ENCODE assay signal across 28 cellular contexts in genomic region chr14:29817767-29818166, GRCh38.
"Had no signal": no experiment of that assay in that cellular context is flagged by ENCODE, and none has a peak within 500 bp of the region (broad histone marks: within the 10 kb centered on the region; RNA-seq: fewer than 3 reads in every experiment).

No MANE protein-coding gene starts in this region.

- H3K27ac ChIP-seq: ascending aorta, cardiac muscle cell, WERI-Rb-1 had no signal

- H3K36me3 ChIP-seq: ascending aorta, cardiac muscle cell, WERI-Rb-1 had no signal

- H3K9me3 ChIP-seq: ascending aorta had no signal

- H3K27me3 ChIP-seq: ascending aorta, cardiac muscle cell had no signal

- H3K4me3 ChIP-seq: ascending aorta, cardiac muscle cell had no signal

- DNase-seq: activated CD4-positive, alpha-beta memory T cell treated with anti-CD3 and anti-CD28 coated beads, Interleukin-2, amount 10 ng/mL, durations not matched to agents 7 days and 5 days; activated CD4-positive, alpha-beta T cell treated with anti-CD3 and anti-CD28 coated beads for 1 hour; activated CD4-positive, alpha-beta T cell treated with anti-CD3 and anti-CD28 coated beads for 36 hours; activated CD4-positive, alpha-beta T cell treated with anti-CD3 and anti-CD28 coated beads for 48 hours; activated CD4-positive, alpha-beta T cell treated with anti-CD3 and anti-CD28 coated beads, Interleukin-2, amount 10 ng/mL, durations not matched to agents 7 days and 5 days; activated CD4-positive, alpha-beta T cell treated with anti-CD3 and anti-CD28 coated beads, Interleukin-2, amount 50 U/mL, for 48 hours; activated CD4-positive, CD25-positive, alpha-beta regulatory T cell; activated CD8-positive, alpha-beta memory T cell treated with anti-CD3 and anti-CD28 coated beads for 24 hours; activated CD8-positive, alpha-beta memory T cell treated with anti-CD3 and anti-CD28 coated beads, Interleukin-2, amount 10 ng/mL, durations not matched to agents 7 days and 5 days; activated CD8-positive, alpha-beta memory T cell treated with anti-CD3 and anti-CD28 coated beads, Interleukin-2, amount 50 U/mL, for 48 hours; activated CD8-positive, alpha-beta T cell treated with anti-CD3 and anti-CD28 coated beads, Interleukin-2, amount 10 ng/mL, durations not matched to agents 7 days and 5 days; activated effector memory CD4-positive, alpha-beta T cell treated with Interleukin-2 at 50 U/mL for 16 hours; activated gamma-delta T cell; activated naive CD4-positive, alpha-beta T cell treated with anti-CD3 and anti-CD28 coated beads, Interleukin-2, amount 10 ng/mL, durations not matched to agents 7 days and 5 days; activated naive CD4-positive, alpha-beta T cell treated with Interleukin-2 at 50 U/mL for 16 hours; activated naive CD8-positive, alpha-beta T cell treated with anti-CD3 and anti-CD28 coated beads, Interleukin-2, amount 10 ng/mL, durations not matched to agents 7 days and 5 days; activated naive CD8-positive, alpha-beta T cell treated with anti-CD3 and anti-CD28 coated beads, Interleukin-2, amount 50 U/mL, for 24 hours; activated T-cell treated with anti-CD3 and anti-CD28 coated beads, Interleukin-2, amount 50 U/mL, for 24 hours; activated T-cell treated with anti-CD3 and anti-CD28 coated beads, Interleukin-2, amount 50 U/mL, for 48 hours; amygdala; anterior cingulate cortex; caudate nucleus; cerebellar nuclear complex; T-helper 2 cell; T-helper 9 cell; WERI-Rb-1 had no signal
